In the genomic region with DNA sequence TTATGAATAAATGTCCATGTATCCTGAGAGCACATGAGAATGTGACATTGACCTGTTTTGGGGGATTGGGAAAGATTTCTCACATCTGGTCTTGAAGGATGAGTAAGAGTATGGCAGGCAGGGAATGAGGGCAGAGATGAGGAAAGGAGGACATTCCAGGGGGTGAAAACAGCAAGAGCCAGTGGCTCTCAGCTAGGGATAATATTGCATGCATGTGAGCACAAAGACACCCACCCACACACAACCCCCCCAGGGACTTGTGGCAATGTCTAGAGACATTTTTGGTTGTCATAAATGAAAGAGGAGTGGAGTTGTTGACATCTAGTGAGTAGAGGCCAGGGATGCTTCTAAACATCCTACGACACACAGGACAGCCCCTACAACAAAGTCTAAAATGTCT, we compare ENCODE assay signal across 17 cellular contexts. TPM values are rescaled to one million over a fixed set of nuclear protein-coding genes. Genes with fewer than 3 reads are reported as not detected.
DNase-seq lines count a peak whose midpoint lies in the region; ATAC-seq, FAIRE-seq and TF ChIP-seq lines count a peak whose summit lies in the region.
"Had no signal": no experiment of that assay in that cellular context is flagged by ENCODE, and none has a peak within 500 bp of the region (broad histone marks: within the 10 kb centered on the region; RNA-seq: fewer than 3 reads in every experiment).

No MANE protein-coding gene starts in this region.

- DNase-seq in GM03348 (ENCODE audit: low spot score) (peak; percentile 75), astrocyte (ENCODE audit: low read depth) (no peak), left ventricle myocardium superior (no peak), testis (no peak), NOMO-1 (lab: John Stamatoyannopoulos, UW; ENCODE audit: unreplicated experiment in 2 of 2) (no peak), NCI-H446 treated with DMSO at 0.1 percent for 48 hours (lab: John Stamatoyannopoulos, UW) (no peak)
- no peak for DNase-seq in stimulated activated CD4-positive, alpha-beta T cell treated with anti-CD3 and anti-CD28 coated beads, Interleukin-1b, Interleukin-23, amount 100 ng/mL, for 48 hours
- no peak for DNase-seq in stimulated activated CD4-positive, alpha-beta T cell treated with anti-CD3 and anti-CD28 coated beads, Interleukin-2, amount 100 ng/mL, for 48 hours
- DNase-seq: activated CD4-positive, alpha-beta T cell treated with anti-CD3 and anti-CD28 coated beads, Interleukin-2, amount 50 U/mL, for 4 hours; activated T-cell treated with anti-CD3 and anti-CD28 coated beads, Interleukin-2, amount 50 U/mL, for 4 hours; left colon; NCI-H2029; NCI-H526; ovary had no signal

- H3K4me1 ChIP-seq in astrocyte (ENCODE audit: insufficient read depth, low read length) (peaks cover 6% of the 10 kb centered on the region), testis (peaks cover 10% of the 10 kb centered on the region)

- H3K4me3 Mint-ChIP-seq in astrocyte (ENCODE audit: unreplicated experiment): no peak overlapping the region
- H3K4me3 Mint-ChIP-seq: activated T-cell treated with anti-CD3 and anti-CD28 coated beads, Interleukin-2, amount 50 U/mL, for 4 hours; GM23338; stimulated activated naive CD8-positive, alpha-beta T cell treated with anti-CD3 and anti-CD28 coated beads, Interleukin-15, Interleukin-2, amounts not matched to agents 100 ng/mL and 50 ng/mL, for 24 hours had no signal

- H3K27me3 Mint-ChIP-seq in astrocyte (ENCODE audit: low read depth, unreplicated experiment): no peaks in the 10 kb centered on the region
- H3K27me3 Mint-ChIP-seq: stimulated activated naive CD8-positive, alpha-beta T cell treated with anti-CD3 and anti-CD28 coated beads, Interleukin-15, Interleukin-2, amounts not matched to agents 100 ng/mL and 50 ng/mL, for 24 hours had no signal

- no peak overlapping the region for H3K4me2 ChIP-seq in astrocyte (ENCODE audit: low read length)
- H3K4me2 ChIP-seq: GM23338 had no signal

- H3K79me2 ChIP-seq in astrocyte (ENCODE audit: insufficient read depth, low read length): no peaks in the 10 kb centered on the region

- no peak overlapping the region for H2AFZ ChIP-seq in astrocyte (ENCODE audit: low read depth, low read length)
- H2AFZ ChIP-seq: GM23338 had no signal

- peaks cover 27% of the 10 kb centered on the region for H3K4me1 Mint-ChIP-seq in astrocyte (ENCODE audit: low read depth, unreplicated experiment)

- H3K36me3 ChIP-seq in astrocyte (ENCODE audit: insufficient read depth, low read length) (no peaks in the 10 kb centered on the region), testis (ENCODE audit: low read depth, missing control alignments) (no peaks in the 10 kb centered on the region)
- H3K36me3 ChIP-seq: ovary had no signal

- TF ChIP-seq POLR2A in testis (IDR thresholded peaks at IDR 0.05): no peak

- no peaks in the 10 kb centered on the region for H3K9me3 ChIP-seq in astrocyte (ENCODE audit: insufficient read depth, low read depth, low read length)
- no peaks in the 10 kb centered on the region for H3K9me3 ChIP-seq in testis
- H3K9me3 ChIP-seq: ovary had no signal

- no peaks in the 10 kb centered on the region for H3K9me3 Mint-ChIP-seq in astrocyte (ENCODE audit: unreplicated experiment)
- H3K9me3 Mint-ChIP-seq: activated T-cell treated with anti-CD3 and anti-CD28 coated beads, Interleukin-2, amount 50 U/mL, for 4 hours; GM23338; stimulated activated naive CD8-positive, alpha-beta T cell treated with anti-CD3 and anti-CD28 coated beads, Interleukin-15, Interleukin-2, amounts not matched to agents 100 ng/mL and 50 ng/mL, for 24 hours had no signal

- H3K27me3 ChIP-seq in astrocyte (ENCODE audit: insufficient read depth, low read length) (peaks cover 5% of the 10 kb centered on the region), testis (no peaks in the 10 kb centered on the region)
- H3K27me3 ChIP-seq: ovary had no signal

- no peaks in the 10 kb centered on the region for H3K36me3 Mint-ChIP-seq in astrocyte (ENCODE audit: low read depth, unreplicated experiment)

- WGBS in testis, 2 donors: 70 to 93% methylated on average over 1 of the region's 1 CpG

- H3K4me3 ChIP-seq in astrocyte (ENCODE audit: insufficient read depth, low read depth, low read length) (no peak overlapping the region), testis (no peak overlapping the region)
- H3K4me3 ChIP-seq: GM23338, ovary, SK-N-MC had no signal

- H4K20me1 ChIP-seq in astrocyte (ENCODE audit: insufficient read depth, low read length): no peaks in the 10 kb centered on the region

- FAIRE-seq in astrocyte (lab: Jason Lieb, UNC): peak; percentile 34

- peak; percentile 22 for ATAC-seq in left ventricle myocardium superior
- ATAC-seq: activated T-cell treated with anti-CD3 and anti-CD28 coated beads, Interleukin-2, amount 50 U/mL, for 4 hours; GM23338; left colon had no signal

- no peak overlapping the region for H3K27ac Mint-ChIP-seq in astrocyte (ENCODE audit: unreplicated experiment)
- H3K27ac Mint-ChIP-seq: GM23338; stimulated activated naive CD8-positive, alpha-beta T cell treated with anti-CD3 and anti-CD28 coated beads, Interleukin-15, Interleukin-2, amounts not matched to agents 100 ng/mL and 50 ng/mL, for 24 hours had no signal

- no peak overlapping the region for H3K27ac ChIP-seq in astrocyte (ENCODE audit: low read depth, low read length)
- H3K27ac ChIP-seq in testis: peak overlapping the region; percentile 22 to 33
- H3K27ac ChIP-seq: SK-N-MC had no signal

- no peak overlapping the region for H3K9ac ChIP-seq in astrocyte (ENCODE audit: low read length)

- TF ChIP-seq CTCF in astrocyte (IDR thresholded peaks at IDR 0.05; ENCODE audit: insufficient read depth, low read depth, low read length) (no peak), testis (IDR thresholded peaks at IDR 0.05) (no peak)

- intact Hi-C loops in left ventricle myocardium superior (cut with micrococcal nuclease): loop anchor here (10.0 kb wide), 1 partner anchor 86 kb away; no protein-coding TSS in a partner anchor
- intact Hi-C loops in testis (cut with DNase I; ENCODE audit: low total_unique reads): no loop called here

RNA-seq across cellular contexts. Expression of a gene that starts 6.0 kb away (rescaled TPM):
- total RNA-seq in astrocyte (18.0 and 23.5 TPM in 2 replicates), left ventricle myocardium superior (6.4 TPM), testis (10 to 100 TPM; 33.6 to 34.1 TPM)
- 29.5 TPM for polyA plus RNA-seq in testis (ENCODE audit: insufficient read depth, low read depth, low replicate concordance)

RNA-seq across cellular contexts. Expression of a gene that starts 57.0 kb away (rescaled TPM):
- total RNA-seq in astrocyte: 59.6 and 62.6 TPM in 2 replicates
- total RNA-seq in left ventricle myocardium superior: 10.7 TPM
- total RNA-seq in testis: 10 to 100 TPM; 39.0 to 66.9 TPM
- 64.9 TPM for polyA plus RNA-seq in testis (ENCODE audit: insufficient read depth, low read depth, low replicate concordance)
